ENCODE assay signal across 12 cellular contexts in genomic region chr16:23700093-23700492, GRCh38. TPM values are rescaled to one million over a fixed set of nuclear protein-coding genes. Genes with fewer than 3 reads are reported as not detected.
A peak's percentile ranks its signal among the peaks of the same experiment; 100 is the strongest.
DNase-seq lines count a peak whose midpoint lies in the region; ATAC-seq and TF ChIP-seq lines count a peak whose summit lies in the region.
"Had no signal": no experiment of that assay in that cellular context is flagged by ENCODE, and none has a peak within 500 bp of the region (broad histone marks: within the 10 kb centered on the region; RNA-seq: fewer than 3 reads in every experiment).

No MANE protein-coding gene starts in this region.

- no peak for ATAC-seq in HG03196 (IDR thresholded peaks at IDR 0.05; ENCODE audit: unreplicated experiment)

- 75 to 92% (median 87%) methylated on average over 2 of the region's 2 CpGs for WGBS in stomach, 5 donors

- H3K9me3 ChIP-seq in ES-I3 (ENCODE audit: control insufficient read depth, insufficient read depth, low read length) (no peaks in the 10 kb centered on the region), Loucy (ENCODE audit: insufficient read depth, low read depth, low read length) (no peaks in the 10 kb centered on the region), mucosa of rectum (ENCODE audit: control insufficient read depth in 2 of 2, low read length in 2 of 2) (no peaks in the 10 kb centered on the region), stomach (peaks cover 0 to 6% (median 0%) of the 10 kb centered on the region in 4 donors), WERI-Rb-1 (ENCODE audit: severe bottlenecking) (peaks cover 6% of the 10 kb centered on the region)

- intact Hi-C loops in stomach (cut with DNase I; ENCODE audit: low total_unique reads): no loop called here

- H3K4me2 ChIP-seq in Loucy (ENCODE audit: low read depth, low read length, poor library complexity, severe bottlenecking): no peak overlapping the region
- H3K4me2 ChIP-seq: BLaER1 treated with 17β-estradiol and CSF1 and Interleukin-3, amounts not matched to agents 10 nM and 100 nM had no signal

- H3F3A ChIP-seq in Loucy (ENCODE audit: low read depth): no peaks in the 10 kb centered on the region

- no peak for TF ChIP-seq EP300 in stomach (IDR thresholded peaks at IDR 0.05)

- no peaks in the 10 kb centered on the region for H3K9me2 ChIP-seq in Loucy (replicated peaks; ENCODE audit: low read depth, low read length)

- no peak for TF ChIP-seq POLR2A in stomach (IDR thresholded peaks at IDR 0.05)

- H3K36me3 ChIP-seq in ES-I3 (ENCODE audit: insufficient read depth, low read length) (no peaks in the 10 kb centered on the region), Loucy (ENCODE audit: insufficient read depth, low read length) (no peaks in the 10 kb centered on the region), mucosa of rectum (ENCODE audit: control insufficient read depth in 2 of 2, insufficient read depth in 2 of 2, low read length in 2 of 2) (peaks cover 64 to 65% of the 10 kb centered on the region in 2 donors), stomach (peaks cover 0 to 44% (median 15%) of the 10 kb centered on the region in 4 donors), WERI-Rb-1 (no peaks in the 10 kb centered on the region)
- H3K36me3 ChIP-seq: BLaER1 treated with 17β-estradiol and CSF1 and Interleukin-3, amounts not matched to agents 10 nM and 100 nM had no signal

- H3K79me2 ChIP-seq in Loucy (ENCODE audit: insufficient read depth, low read length): no peaks in the 10 kb centered on the region

- H3K9ac ChIP-seq in ES-I3 (ENCODE audit: low read depth, low read length) (peak overlapping the region; percentile 8; the same call in 1 of the 2 replicates), Loucy (ENCODE audit: low read depth, low read length, poor library complexity, severe bottlenecking) (no peak overlapping the region), mucosa of rectum (ENCODE audit: low read depth in 1 of 2, low read length in 2 of 2) (peak overlapping the region in 1 of 2 donors; percentile 12)
- H3K9ac ChIP-seq: BLaER1 treated with 17β-estradiol and CSF1 and Interleukin-3, amounts not matched to agents 10 nM and 100 nM had no signal

- no peak for DNase-seq in stomach
- DNase-seq in WERI-Rb-1: no peak
- no peak for DNase-seq in stimulated activated CD4-positive, alpha-beta T cell treated with anti-CD3 and anti-CD28 coated beads, Interleukin-15, amount 100 ng/mL, for 24 hours
- DNase-seq: ACHN; CD4-positive, CD25-positive, alpha-beta regulatory T cell had no signal

- H2AFZ ChIP-seq in Loucy (ENCODE audit: low read length): peak overlapping the region; percentile 30; the same call in 1 of the 2 replicates

- no peak overlapping the region for H3K4me3 ChIP-seq in Loucy (ENCODE audit: low read length, poor library complexity, severe bottlenecking)
- no peak overlapping the region for H3K4me3 ChIP-seq in mucosa of rectum (ENCODE audit: low read length in 2 of 2)
- no peak overlapping the region for H3K4me3 ChIP-seq in stomach
- no peak overlapping the region for H3K4me3 ChIP-seq in WERI-Rb-1 (ENCODE audit: low read depth, low read length)
- H3K4me3 ChIP-seq: BLaER1 treated with 17β-estradiol and CSF1 and Interleukin-3, amounts not matched to agents 10 nM and 100 nM had no signal

- H3K4me1 ChIP-seq in ES-I3 (ENCODE audit: insufficient read depth, low read length): peaks cover 7% of the 10 kb centered on the region; the same call in 1 of the 2 replicates
- no peaks in the 10 kb centered on the region for H3K4me1 ChIP-seq in Loucy (ENCODE audit: insufficient read depth, low read length, poor library complexity, severe bottlenecking)
- peaks cover 0 to 9% of the 10 kb centered on the region in 2 donors for H3K4me1 ChIP-seq in mucosa of rectum (ENCODE audit: control insufficient read depth in 2 of 2, insufficient read depth in 2 of 2, low read length in 2 of 2)
- H3K4me1 ChIP-seq in stomach: peaks cover 0 to 10% (median 1%) of the 10 kb centered on the region in 4 donors

- H3K27ac ChIP-seq in mucosa of rectum (ENCODE audit: low read depth in 2 of 2, low read length in 2 of 2) (peak overlapping the region; percentile 48 to 62), stomach (peak overlapping the region; percentile 33 to 86 (median 69)), WERI-Rb-1 (no peak overlapping the region)
- H3K27ac ChIP-seq: BLaER1 treated with 17β-estradiol and CSF1 and Interleukin-3, amounts not matched to agents 10 nM and 100 nM had no signal

- H3K27me3 ChIP-seq in Loucy (ENCODE audit: insufficient read depth, low read length, poor library complexity, severe bottlenecking) (no peaks in the 10 kb centered on the region), mucosa of rectum (ENCODE audit: control insufficient read depth in 2 of 2, insufficient read depth in 2 of 2, low read length in 2 of 2) (no peaks in the 10 kb centered on the region), stomach (peaks cover 0 to 14% (median 0%) of the 10 kb centered on the region in 3 donors), WERI-Rb-1 (ENCODE audit: insufficient read depth, low read depth, severe bottlenecking) (no peaks in the 10 kb centered on the region)
- H3K27me3 ChIP-seq: BLaER1 treated with 17β-estradiol and CSF1 and Interleukin-3, amounts not matched to agents 10 nM and 100 nM had no signal

- TF ChIP-seq CTCF in Loucy (conservative IDR thresholded peaks at IDR 0.05; ENCODE audit: low read length): no peak
- TF ChIP-seq CTCF in stomach (IDR thresholded peaks at IDR 0.05): no peak
- no peak for TF ChIP-seq CTCF in WERI-Rb-1 (IDR thresholded peaks at IDR 0.05; ENCODE audit: low read depth, low read length)

- no peaks in the 10 kb centered on the region for H4K20me1 ChIP-seq in Loucy (ENCODE audit: insufficient read depth, low read length, poor library complexity, severe bottlenecking)
- H4K20me1 ChIP-seq: BLaER1 treated with 17β-estradiol and CSF1 and Interleukin-3, amounts not matched to agents 10 nM and 100 nM had no signal

RNA-seq across cellular contexts. Expression of gene ERN2, which starts 12.9 kb away (rescaled TPM):
- 100 to 1,000 TPM in 2 of 5 donors, 10 to 100 TPM in 3; 48.5 to 235 (median 97.4) TPM for total RNA-seq in stomach
- polyA plus RNA-seq in stomach: 10 to 100 TPM; 18.2 to 29.1 (median 24.5) TPM
- total RNA-seq: A172; CD4-positive, CD25-positive, alpha-beta regulatory T cell had no signal
- polyA plus RNA-seq: CD4-positive, CD25-positive, alpha-beta regulatory T cell; IgD-negative memory B cell had no signal

RNA-seq across cellular contexts. Expression of gene PLK1, which starts 21.4 kb away (rescaled TPM):
- 10 to 100 TPM in 2 of 5 donors, 1 to 10 TPM in 2, under 1 TPM in 1; 0.58 to 35.9 (median 6.8) TPM for total RNA-seq in stomach
- 1 to 10 TPM; 2.9 to 8.2 (median 6.4) TPM for polyA plus RNA-seq in stomach

RNA-seq across cellular contexts. Expression of gene CHP2, which starts 54.7 kb away (rescaled TPM):
- 100 to 1,000 TPM in 1 of 5 donors, 1 to 10 TPM in 1, not detected in 3; 1.8 to 116 TPM for total RNA-seq in stomach
- under 1 TPM in 2 of 3 donors, not detected in 1; 0.05 to 0.25 TPM for polyA plus RNA-seq in stomach
- total RNA-seq: A172; CD4-positive, CD25-positive, alpha-beta regulatory T cell had no signal
- polyA plus RNA-seq: CD4-positive, CD25-positive, alpha-beta regulatory T cell; IgD-negative memory B cell had no signal

RNA-seq across cellular contexts. Expression of gene DCTN5, which starts 58.8 kb away (rescaled TPM):
- 10 to 100 TPM in 3 of 5 donors, 1 to 10 TPM in 2; 3.5 to 47.4 (median 12.6) TPM for total RNA-seq in stomach
- polyA plus RNA-seq in stomach: 10 to 100 TPM; 10.3 to 18.6 (median 12.7) TPM

RNA-seq across cellular contexts. Expression of gene PALB2, which starts 59.0 kb away (rescaled TPM):
- 10 to 100 TPM in 4 of 5 donors, 1 to 10 TPM in 1; 2.6 to 86.6 (median 19.9) TPM for total RNA-seq in stomach
- polyA plus RNA-seq in stomach: 10 to 100 TPM in 2 of 3 donors, 1 to 10 TPM in 1; 6.5 to 10.2 (median 10.1) TPM
